In the genomic region with DNA sequence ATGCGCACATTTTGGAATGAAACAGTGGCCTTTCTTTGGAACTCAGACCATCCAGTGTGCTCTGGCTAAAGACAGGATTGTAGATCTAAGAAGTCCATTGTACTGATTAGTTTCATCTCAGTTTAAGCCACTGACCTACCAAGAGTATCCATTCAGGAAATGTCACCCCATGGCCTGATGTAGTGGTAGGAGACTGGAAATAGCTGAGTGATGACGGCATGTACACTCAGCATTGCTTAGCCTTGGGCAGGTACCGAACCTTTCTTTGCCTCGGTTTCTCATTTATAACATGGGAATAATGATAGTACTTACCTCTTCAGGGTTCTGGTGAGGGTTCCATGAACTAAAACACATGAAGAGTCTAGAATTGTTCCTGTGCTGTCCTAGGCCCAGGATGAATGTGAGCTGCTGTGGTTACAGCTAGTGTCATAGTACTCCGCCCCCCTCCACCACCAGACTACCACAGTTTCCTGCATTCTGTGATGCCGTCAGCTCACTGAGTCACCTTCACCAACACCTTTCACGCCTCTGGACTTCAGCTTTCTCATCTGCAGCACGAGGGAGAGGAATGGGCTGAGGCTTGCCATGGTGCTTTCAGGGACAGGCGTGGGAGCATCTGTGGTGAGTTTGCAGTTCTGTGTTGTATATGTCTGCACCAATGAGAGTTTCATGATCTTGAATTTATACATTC, we compare ENCODE assay signal across 9 cellular contexts.
DNase-seq lines count a peak whose midpoint lies in the region; ATAC-seq, FAIRE-seq and TF ChIP-seq lines count a peak whose summit lies in the region.
"Had no signal": no experiment of that assay in that cellular context is flagged by ENCODE, and none has a peak within 500 bp of the region (broad histone marks: within the 10 kb centered on the region; RNA-seq: fewer than 3 reads in every experiment).

No MANE protein-coding gene starts in this region.

- ATAC-seq in GM18858 (IDR thresholded peaks at IDR 0.05; ENCODE audit: unreplicated experiment) (peak; percentile 87), HG03095 (IDR thresholded peaks at IDR 0.05; ENCODE audit: unreplicated experiment) (peak; percentile 86), Right ventricle myocardium superior (ENCODE audit: poor library complexity) (no peak)

- no peaks in the 10 kb centered on the region for H4K20me1 ChIP-seq in keratinocyte (ENCODE audit: control insufficient read depth, extremely low read depth, insufficient read depth, low read length)

- POLR2A ChIA-PET in activated CD4-positive, alpha-beta memory T cell treated with anti-CD3 and anti-CD28 coated beads for 36 hours (lab: Charles Lee): interaction anchor here (1.0 to 1.5 kb wide), 3 partner anchors 32 to 48 kb away, joined by 3 to 5 read pairs (median 5); no protein-coding TSS in a partner anchor

- CTCF ChIA-PET in activated CD4-positive, alpha-beta memory T cell treated with anti-CD3 and anti-CD28 coated beads for 36 hours (lab: Charles Lee): interaction anchor here (0.6 to 1.7 kb wide), 4 partner anchors 29 to 127 kb away, joined by 3 to 6 read pairs (median 4); no protein-coding TSS in a partner anchor

- no peak overlapping the region for H3K4me3 Mint-ChIP-seq in activated CD4-positive, alpha-beta memory T cell treated with anti-CD3 and anti-CD28 coated beads for 36 hours
- H3K4me3 Mint-ChIP-seq in stimulated activated naive CD8-positive, alpha-beta T cell treated with anti-CD3 and anti-CD28 coated beads, Interleukin-15, Interleukin-2, amounts not matched to agents 100 ng/mL and 50 ng/mL, for 24 hours: peak overlapping the region; percentile 58

- peak overlapping the region; percentile 45 for H3K27ac Mint-ChIP-seq in activated CD4-positive, alpha-beta memory T cell treated with anti-CD3 and anti-CD28 coated beads for 36 hours
- peak overlapping the region; percentile 63 for H3K27ac Mint-ChIP-seq in stimulated activated naive CD8-positive, alpha-beta T cell treated with anti-CD3 and anti-CD28 coated beads, Interleukin-15, Interleukin-2, amounts not matched to agents 100 ng/mL and 50 ng/mL, for 24 hours

- no peaks in the 10 kb centered on the region for H3K9me3 ChIP-seq in keratinocyte (ENCODE audit: control insufficient read depth, low read depth, low read length)
- H3K9me3 ChIP-seq: heart left ventricle had no signal

- no peaks in the 10 kb centered on the region for H3K36me3 Mint-ChIP-seq in activated CD4-positive, alpha-beta memory T cell treated with anti-CD3 and anti-CD28 coated beads for 36 hours
- H3K36me3 Mint-ChIP-seq in stimulated activated naive CD8-positive, alpha-beta T cell treated with anti-CD3 and anti-CD28 coated beads, Interleukin-15, Interleukin-2, amounts not matched to agents 100 ng/mL and 50 ng/mL, for 24 hours (ENCODE audit: low read depth): no peaks in the 10 kb centered on the region

- peak; percentile 87 for DNase-seq in activated CD4-positive, alpha-beta memory T cell treated with anti-CD3 and anti-CD28 coated beads for 36 hours
- DNase-seq in keratinocyte (ENCODE audit: low read depth, low spot score) (peak; percentile 63), NCI-H2081 treated with DMSO at 0.1 percent for 48 hours (lab: John Stamatoyannopoulos, UW) (no peak), globus pallidus (ENCODE audit: low spot score) (no peak), Right ventricle myocardium superior (no peak)
- DNase-seq: heart left ventricle had no signal

- no peaks in the 10 kb centered on the region for H3K27me3 ChIP-seq in keratinocyte (ENCODE audit: control insufficient read depth, extremely low read depth, insufficient read depth, low read length)
- H3K27me3 ChIP-seq: heart left ventricle had no signal

- no peaks in the 10 kb centered on the region for H3K79me2 ChIP-seq in keratinocyte (ENCODE audit: control insufficient read depth, insufficient read depth, low read length)

- peak overlapping the region; percentile 41 for H2AFZ ChIP-seq in keratinocyte (ENCODE audit: control insufficient read depth, low read length)

- peaks cover 4% of the 10 kb centered on the region for H3K27me3 Mint-ChIP-seq in activated CD4-positive, alpha-beta memory T cell treated with anti-CD3 and anti-CD28 coated beads for 36 hours
- H3K27me3 Mint-ChIP-seq in stimulated activated naive CD8-positive, alpha-beta T cell treated with anti-CD3 and anti-CD28 coated beads, Interleukin-15, Interleukin-2, amounts not matched to agents 100 ng/mL and 50 ng/mL, for 24 hours: peaks cover 15% of the 10 kb centered on the region

- H3K4me3 ChIP-seq in keratinocyte (ENCODE audit: control insufficient read depth in 2 of 3, extremely low read depth in 1 of 3, insufficient read depth in 2 of 3, low read depth in 1 of 3, low read length in 3 of 3): no peak overlapping the region
- H3K4me3 ChIP-seq: heart left ventricle had no signal

- peak overlapping the region; percentile 55 for H3K27ac ChIP-seq in keratinocyte (ENCODE audit: control insufficient read depth, insufficient read depth, low read length)
- H3K27ac ChIP-seq: heart left ventricle had no signal

- no peak for TF ChIP-seq CTCF in keratinocyte (optimal IDR thresholded peaks at IDR 0.05 in 1 of 3, IDR thresholded peaks at IDR 0.05 in 1 of 3, conservative IDR thresholded peaks at IDR 0.05 in 1 of 3; ENCODE audit: extremely low read depth in 1 of 3, insufficient read depth in 2 of 3, low read length in 3 of 3)

- peaks cover 16% of the 10 kb centered on the region for H3K4me1 Mint-ChIP-seq in activated CD4-positive, alpha-beta memory T cell treated with anti-CD3 and anti-CD28 coated beads for 36 hours (ENCODE audit: low read depth)
- H3K4me1 Mint-ChIP-seq in stimulated activated naive CD8-positive, alpha-beta T cell treated with anti-CD3 and anti-CD28 coated beads, Interleukin-15, Interleukin-2, amounts not matched to agents 100 ng/mL and 50 ng/mL, for 24 hours (ENCODE audit: low read depth): peaks cover 33% of the 10 kb centered on the region

- no peaks in the 10 kb centered on the region for H3K9me3 Mint-ChIP-seq in activated CD4-positive, alpha-beta memory T cell treated with anti-CD3 and anti-CD28 coated beads for 36 hours
- H3K9me3 Mint-ChIP-seq in stimulated activated naive CD8-positive, alpha-beta T cell treated with anti-CD3 and anti-CD28 coated beads, Interleukin-15, Interleukin-2, amounts not matched to agents 100 ng/mL and 50 ng/mL, for 24 hours: peaks cover 10% of the 10 kb centered on the region

- peaks cover 16% of the 10 kb centered on the region for H3K4me1 ChIP-seq in keratinocyte (ENCODE audit: control insufficient read depth, extremely low read depth, insufficient read depth, low read length)

- no peaks in the 10 kb centered on the region for H3K9me1 ChIP-seq in keratinocyte (ENCODE audit: control insufficient read depth, extremely low read depth, insufficient read depth, low read length)

- dilution Hi-C loops in keratinocyte (cut with MboI; ENCODE audit: extremely low pct_ligation_motif_present, low sequenced_read_pairs): no loop called here

- intact Hi-C loops in activated CD4-positive, alpha-beta memory T cell treated with anti-CD3 and anti-CD28 coated beads for 36 hours (cut with micrococcal nuclease): loop anchor here (1.0 to 2.0 kb wide), 3 partner anchors 31 to 129 kb away; no protein-coding TSS in a partner anchor
- intact Hi-C loops in Right ventricle myocardium superior (cut with DNase I): no loop called here

- FAIRE-seq in keratinocyte (lab: Jason Lieb, UNC): peak; percentile 98

- H3K36me3 ChIP-seq in keratinocyte (ENCODE audit: control insufficient read depth in 2 of 2, extremely low read depth in 1 of 2, insufficient read depth in 2 of 2, low read length in 2 of 2): no peaks in the 10 kb centered on the region
- H3K36me3 ChIP-seq: heart left ventricle had no signal

- H3K9ac ChIP-seq in keratinocyte (ENCODE audit: control insufficient read depth, extremely low read depth, insufficient read depth, low read length): no peak overlapping the region

- H3K4me2 ChIP-seq in keratinocyte (ENCODE audit: control insufficient read depth, extremely low read depth, insufficient read depth, low read depth, low read length): peak overlapping the region; percentile 53

Comparison
In these comparisons a context has a peak if more than half of its experiments do, and no peak if none do; other contexts are left out.
1. DNase-seq: peak in activated CD4-positive, alpha-beta memory T cell treated with anti-CD3 and anti-CD28 coated beads for 36 hours (single experiment) and keratinocyte (single experiment); none in NCI-H2081 treated with DMSO at 0.1 percent for 48 hours (single experiment), globus pallidus (single experiment) and Right ventricle myocardium superior (single experiment).